In genomic region chr13:30158774-30159445, GRCh38 we compare ENCODE assay signal across 8 cellular contexts.
A peak's percentile ranks its signal among the peaks of the same experiment; 100 is the strongest.
DNase-seq lines count a peak whose midpoint lies in the region; ATAC-seq, FAIRE-seq and TF ChIP-seq lines count a peak whose summit lies in the region.
"Had no signal": no experiment of that assay in that cellular context is flagged by ENCODE, and none has a peak within 500 bp of the region (broad histone marks: within the 10 kb centered on the region; RNA-seq: fewer than 3 reads in every experiment).

No MANE protein-coding gene starts in this region.

- H3K27me3 ChIP-seq in GM06990 (replicated peaks; ENCODE audit: control insufficient read depth, insufficient read depth, low read length) (no peaks in the 10 kb centered on the region), MG63 (no peaks in the 10 kb centered on the region), small intestine (ENCODE audit: control insufficient read depth in 2 of 2, insufficient read depth in 2 of 2, low read length in 2 of 2) (no peaks in the 10 kb centered on the region)

- WGBS in small intestine, 3 donors = 43 to 75% (median 63%) methylated on average over 8 of the region's 8 CpGs

- H3K27ac ChIP-seq in small intestine (ENCODE audit: low read depth in 1 of 2, low read length in 1 of 2) = no peak overlapping the region
- H3K27ac ChIP-seq: parathyroid adenoma had no signal

- TF ChIP-seq CTCF in GM06990 (IDR thresholded peaks at IDR 0.05; ENCODE audit: insufficient read depth, low read length, poor library complexity, severe bottlenecking) (peak; percentile 34), choroid plexus epithelial cell (conservative IDR thresholded peaks at IDR 0.05; ENCODE audit: low read depth, low read length) (peak; percentile 81)

- H3K4me3 ChIP-seq in GM06990 (replicated peaks; ENCODE audit: low read depth, low read length) = no peak overlapping the region
- H3K4me3 ChIP-seq in MG63 = no peak overlapping the region
- H3K4me3 ChIP-seq in choroid plexus epithelial cell (ENCODE audit: low read depth, low read length) = no peak overlapping the region
- no peak overlapping the region for H3K4me3 ChIP-seq in small intestine (ENCODE audit: low read depth in 1 of 2, low read length in 2 of 2)

- H3K4me1 ChIP-seq in small intestine (ENCODE audit: control insufficient read depth in 2 of 2, insufficient read depth in 1 of 2, low read depth in 1 of 2, low read length in 1 of 2) = no peaks in the 10 kb centered on the region
- H3K4me1 ChIP-seq: parathyroid adenoma had no signal

- no peaks in the 10 kb centered on the region for H3K36me3 ChIP-seq in GM06990 (ENCODE audit: control insufficient read depth, insufficient read depth, low read length)
- H3K36me3 ChIP-seq in MG63 = no peaks in the 10 kb centered on the region
- H3K36me3 ChIP-seq in small intestine (ENCODE audit: control insufficient read depth in 2 of 2, insufficient read depth in 2 of 2, low read length in 2 of 2) = no peaks in the 10 kb centered on the region

- no peak for DNase-seq in GM06990 (ENCODE audit: extremely low read depth, insufficient read length)
- peak; percentile 52 for DNase-seq in MG63
- peak; percentile 89 for DNase-seq in choroid plexus epithelial cell (ENCODE audit: low read depth)
- DNase-seq in small intestine = peak; percentile 12
- DNase-seq in stimulated activated CD4-positive, alpha-beta T cell treated with anti-CD3 and anti-CD28 coated beads, Interleukin-12 subunit alpha, Interleukin-12 subunit beta, amount 100 ng/mL, for 4 hours = no peak
- DNase-seq in NCI-H446 treated with DMSO at 0.1 percent for 48 hours (lab: John Stamatoyannopoulos, UW) = no peak

- FAIRE-seq in small intestine (lab: Jason Lieb, UNC) = no peak

- ATAC-seq in GM21786 (IDR thresholded peaks at IDR 0.05; ENCODE audit: unreplicated experiment) = no peak

- no peaks in the 10 kb centered on the region for H3K9me3 ChIP-seq in MG63
- H3K9me3 ChIP-seq in small intestine (ENCODE audit: control insufficient read depth, low read depth) = no peaks in the 10 kb centered on the region

Comparison
In these comparisons a context has a peak if more than half of its experiments do, and no peak if none do; other contexts are left out.
1. DNase-seq: peak in MG63 (single experiment), choroid plexus epithelial cell (single experiment) and small intestine (single experiment); none in GM06990 (single experiment), stimulated activated CD4-positive, alpha-beta T cell treated with anti-CD3 and anti-CD28 coated beads, Interleukin-12 subunit alpha, Interleukin-12 subunit beta, amount 100 ng/mL, for 4 hours (single experiment) and NCI-H446 treated with DMSO at 0.1 percent for 48 hours (single experiment).